In the genomic region with DNA sequence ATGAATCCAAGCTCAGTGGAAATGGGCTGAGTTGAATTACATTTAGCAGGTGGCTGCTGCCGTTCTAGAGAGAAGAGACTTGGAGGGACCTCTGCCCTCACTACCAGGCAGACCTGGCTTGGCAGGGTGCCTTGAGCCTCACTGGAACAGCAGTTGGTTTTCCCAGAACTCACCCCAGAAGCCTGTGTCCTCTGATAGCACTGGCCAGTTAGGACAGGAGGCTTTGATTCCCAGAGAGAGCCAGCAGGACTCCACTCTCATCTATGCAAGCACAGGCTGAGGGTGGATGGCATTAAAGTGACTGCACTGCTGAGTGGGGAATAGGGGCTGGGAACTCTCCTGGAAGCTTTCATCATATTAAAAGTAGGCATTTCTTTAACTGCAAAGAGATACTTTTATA, we compare ENCODE assay signal across 15 cellular contexts. TPM values are rescaled to one million over a fixed set of nuclear protein-coding genes. Genes with fewer than 3 reads are reported as not detected.
DNase-seq lines count a peak whose midpoint lies in the region; ATAC-seq and TF ChIP-seq lines count a peak whose summit lies in the region.
"Had no signal": no experiment of that assay in that cellular context is flagged by ENCODE, and none has a peak within 500 bp of the region (broad histone marks: within the 10 kb centered on the region; RNA-seq: fewer than 3 reads in every experiment).

No MANE protein-coding gene starts in this region.

- no peaks in the 10 kb centered on the region for H3K9me3 ChIP-seq in mammary epithelial cell (replicated peaks; ENCODE audit: insufficient read depth, low read length)
- H3K9me3 ChIP-seq: upper lobe of right lung had no signal

- peaks cover 78% of the 10 kb centered on the region for H3K36me3 Mint-ChIP-seq in MCF 10A (ENCODE audit: insufficient read depth, unreplicated experiment)

- H3K4me2 ChIP-seq in mammary epithelial cell (ENCODE audit: insufficient read depth, low read depth, low read length), result no peak overlapping the region

- TF ChIP-seq CTCF in MCF 10A (IDR thresholded peaks at IDR 0.05; ENCODE audit: unreplicated experiment), result no peak
- no peak for TF ChIP-seq CTCF in mammary epithelial cell (conservative IDR thresholded peaks at IDR 0.05 in 1 of 2, IDR thresholded peaks at IDR 0.05 in 1 of 2; ENCODE audit: extremely low read depth in 1 of 2, insufficient read depth in 1 of 2, low read depth in 1 of 2, low read length in 2 of 2)

- H3K27me3 ChIP-seq in mammary epithelial cell (ENCODE audit: insufficient read depth, low read length), result no peaks in the 10 kb centered on the region
- H3K27me3 ChIP-seq: upper lobe of right lung had no signal

- DNase-seq in MCF 10A (ENCODE audit: unreplicated experiment) (peak; percentile 17), mammary epithelial cell (no peak), cerebellar cortex (ENCODE audit: low spot score) (peak; percentile 74), left lobe of liver (ENCODE audit: low spot score) (peak; percentile 80), ureter (ENCODE audit: low spot score) (peak; percentile 52), NCI-H1048 (lab: John Stamatoyannopoulos, UW) (no peak)
- DNase-seq: activated naive CD4-positive, alpha-beta T cell treated with anti-CD3 and anti-CD28 coated beads for 36 hours; CD4-positive, alpha-beta T cell; NCI-H446 treated with DMSO at 0.1 percent for 48 hours; retina; stimulated activated CD4-positive, alpha-beta T cell treated with anti-CD3 and anti-CD28 coated beads, Interleukin-4, amount 100 ng/mL, for 1 hour; upper lobe of right lung had no signal

- H4K20me1 ChIP-seq in mammary epithelial cell (ENCODE audit: insufficient read depth, low read length), result no peaks in the 10 kb centered on the region

- dilution Hi-C loops in mammary epithelial cell (cut with HindIII; ENCODE audit: low sequenced_read_pairs), result no loop called here

- BruUV-seq in MCF 10A (replicated peaks; lab: Mats Ljungman, UMichigan) (no TSS peak), mammary epithelial cell (replicated peaks; lab: Mats Ljungman, UMichigan) (no TSS peak)

- 100% methylated on average over 1 of the region's 1 CpG for WGBS in mammary epithelial cell (ENCODE audit: low coverage, missing lambda C conversion rate)

- CTCF ChIA-PET in MCF 10A (lab: Yijun Ruan, JAX), result interaction anchor here (0.6 to 1.9 kb wide), 4 partner anchors 9 to 325 kb away, joined by 3 to 5 read pairs (median 4); no protein-coding TSS in a partner anchor
- CTCF ChIA-PET in mammary epithelial cell (lab: Charles Lee; ENCODE audit: low non-redundant PET), result no interaction called here

- no peak overlapping the region for H3K9ac ChIP-seq in mammary epithelial cell (ENCODE audit: insufficient read depth, low read length)

- no peak overlapping the region for H3K4me3 Mint-ChIP-seq in MCF 10A (ENCODE audit: unreplicated experiment)
- H3K4me3 Mint-ChIP-seq: activated naive CD4-positive, alpha-beta T cell treated with anti-CD3 and anti-CD28 coated beads for 36 hours; CD4-positive, alpha-beta T cell; natural killer cell treated with Interleukin-12 subunit alpha and Interleukin-12 subunit beta and Interleukin-15 and Interleukin-18, amount 100 ng/mL, for 72 hours had no signal

- H3K9me3 Mint-ChIP-seq in MCF 10A (ENCODE audit: unreplicated experiment), result no peaks in the 10 kb centered on the region
- H3K9me3 Mint-ChIP-seq: activated naive CD4-positive, alpha-beta T cell treated with anti-CD3 and anti-CD28 coated beads for 36 hours; CD4-positive, alpha-beta T cell; natural killer cell treated with Interleukin-12 subunit alpha and Interleukin-12 subunit beta and Interleukin-15 and Interleukin-18, amount 100 ng/mL, for 72 hours had no signal

- H3K4me3 ChIP-seq in mammary epithelial cell (replicated peaks in 1 of 3; ENCODE audit: insufficient read depth in 1 of 3, low read depth in 2 of 3, low read length in 3 of 3), result no peak overlapping the region
- H3K4me3 ChIP-seq: upper lobe of right lung had no signal

- intact Hi-C loops in MCF 10A (cut with micrococcal nuclease), result no loop called here
- intact Hi-C loops in mammary epithelial cell (cut with micrococcal nuclease), result no loop called here

- H3K4me1 Mint-ChIP-seq in MCF 10A (ENCODE audit: insufficient read depth, unreplicated experiment), result no peaks in the 10 kb centered on the region

- peak; percentile 93 for ATAC-seq in left lobe of liver
- ATAC-seq in HG03565 (IDR thresholded peaks at IDR 0.05; ENCODE audit: unreplicated experiment), result no peak
- no peak for ATAC-seq in GM19397 (IDR thresholded peaks at IDR 0.05; ENCODE audit: unreplicated experiment)
- ATAC-seq: natural killer cell treated with Interleukin-12 subunit alpha and Interleukin-12 subunit beta and Interleukin-15 and Interleukin-18, amount 100 ng/mL, for 72 hours had no signal

- H3K27ac Mint-ChIP-seq in MCF 10A (ENCODE audit: low read depth, unreplicated experiment), result no peak overlapping the region
- H3K27ac Mint-ChIP-seq: activated naive CD4-positive, alpha-beta T cell treated with anti-CD3 and anti-CD28 coated beads for 36 hours; CD4-positive, alpha-beta T cell; natural killer cell treated with Interleukin-12 subunit alpha and Interleukin-12 subunit beta and Interleukin-15 and Interleukin-18, amount 100 ng/mL, for 72 hours had no signal

- no peaks in the 10 kb centered on the region for H3K27me3 Mint-ChIP-seq in MCF 10A (ENCODE audit: insufficient read depth, unreplicated experiment)
- H3K27me3 Mint-ChIP-seq: CD4-positive, alpha-beta T cell; natural killer cell treated with Interleukin-12 subunit alpha and Interleukin-12 subunit beta and Interleukin-15 and Interleukin-18, amount 100 ng/mL, for 72 hours had no signal

- no peaks in the 10 kb centered on the region for H3K79me2 ChIP-seq in mammary epithelial cell (ENCODE audit: insufficient read depth, low read length)

- POLR2A ChIA-PET in MCF 10A (lab: Yijun Ruan, JAX), result interaction anchor here (0.9 to 1.5 kb wide), 2 partner anchors 9 to 55 kb away, joined by 3 read pairs; partner anchors contain the start of gene PWWP2A

- H3K27ac ChIP-seq in mammary epithelial cell (ENCODE audit: insufficient read depth, low read depth, low read length), result no peak overlapping the region
- H3K27ac ChIP-seq: upper lobe of right lung had no signal

- peaks cover 19% of the 10 kb centered on the region for H3K4me1 ChIP-seq in mammary epithelial cell (ENCODE audit: insufficient read depth, low read length)
- H3K4me1 ChIP-seq: upper lobe of right lung had no signal

- peaks cover 6% of the 10 kb centered on the region for H3K36me3 ChIP-seq in mammary epithelial cell (ENCODE audit: insufficient read depth, low read length)

- H2AFZ ChIP-seq in mammary epithelial cell (ENCODE audit: low read depth, low read length), result no peak overlapping the region

- in situ Hi-C loops in mammary epithelial cell (cut with MboI; ENCODE audit: low sequenced_read_pairs in 2 of 2), result no loop called here

RNA-seq across cellular contexts. Expression of gene PWWP2A, which starts 54.8 kb away (rescaled TPM):
- total RNA-seq in MCF 10A (2022) (20.6 and 21.3 TPM in 2 replicates), mammary epithelial cell (10 to 100 TPM; 14.7 to 16.7 TPM), left lobe of liver (10.1 TPM), ureter (34.7 TPM)
- polyA plus RNA-seq in mammary epithelial cell, result 8.4 TPM
- polyA minus RNA-seq in mammary epithelial cell, result 1.8 TPM

RNA-seq across cellular contexts. Expression of gene TTC1, which starts 55.5 kb away (rescaled TPM):
- total RNA-seq in MCF 10A (2022) (84.6 and 100 TPM in 2 replicates), mammary epithelial cell (10 to 100 TPM; 41.8 to 46.8 TPM), left lobe of liver (18.2 TPM), ureter (38.0 TPM)
- 33.0 TPM for polyA plus RNA-seq in mammary epithelial cell
- 18.9 TPM for polyA minus RNA-seq in mammary epithelial cell

Comparison
In these comparisons a context has a peak if more than half of its experiments do, and no peak if none do; other contexts are left out.
1. DNase-seq: peak in MCF 10A (single experiment), cerebellar cortex (single experiment), left lobe of liver (single experiment) and ureter (single experiment); none in mammary epithelial cell (single experiment) and NCI-H1048 (single experiment).